ENCODE assay signal across 19 cellular contexts in genomic region chr5:149510136-149510535, GRCh38. TPM values are rescaled to one million over a fixed set of nuclear protein-coding genes. Genes with fewer than 3 reads are reported as not detected.
DNase-seq lines count a peak whose midpoint lies in the region; ATAC-seq and TF ChIP-seq lines count a peak whose summit lies in the region.
"Had no signal": no experiment of that assay in that cellular context is flagged by ENCODE, and none has a peak within 500 bp of the region (broad histone marks: within the 10 kb centered on the region; RNA-seq: fewer than 3 reads in every experiment).

No MANE protein-coding gene starts in this region.

- no peak for ATAC-seq in activated CD4-positive, alpha-beta T cell treated with anti-CD3 and anti-CD28 coated beads for 36 hours
- no peak for ATAC-seq in stimulated activated naive CD8-positive, alpha-beta T cell treated with anti-CD3 and anti-CD28 coated beads, Interleukin-15, Interleukin-2, amounts not matched to agents 100 U/mL and 50 U/mL, for 24 hours
- ATAC-seq: HCT116, Right ventricle myocardium inferior had no signal

- no peak overlapping the region for H3K4me3 ChIP-seq in ascending aorta
- H3K4me3 ChIP-seq: BLaER1 treated with 17β-estradiol and CSF1 and Interleukin-3, amounts not matched to agents 10 nM and 100 nM; MG63; Peyer's patch had no signal

- no peaks in the 10 kb centered on the region for H3K27me3 Mint-ChIP-seq in activated CD4-positive, alpha-beta T cell treated with anti-CD3 and anti-CD28 coated beads for 36 hours
- no peaks in the 10 kb centered on the region for H3K27me3 Mint-ChIP-seq in activated CD4-positive, alpha-beta T cell treated with anti-CD3 and anti-CD28 coated beads, Interleukin-2, amount 10 ng/mL, durations not matched to agents 7 days and 5 days
- H3K27me3 Mint-ChIP-seq in stimulated activated naive CD8-positive, alpha-beta T cell treated with anti-CD3 and anti-CD28 coated beads, Interleukin-15, Interleukin-2, amounts not matched to agents 100 ng/mL and 50 ng/mL, for 24 hours: no peaks in the 10 kb centered on the region
- H3K27me3 Mint-ChIP-seq in nephron progenitor cell (ENCODE audit: low read depth, poor library complexity): no peaks in the 10 kb centered on the region
- H3K27me3 Mint-ChIP-seq: CD8-positive, alpha-beta memory T cell had no signal

- CTCF ChIA-PET in activated CD4-positive, alpha-beta T cell treated with anti-CD3 and anti-CD28 coated beads for 36 hours (lab: Charles Lee): no interaction called here
- CTCF ChIA-PET in activated CD4-positive, alpha-beta T cell treated with anti-CD3 and anti-CD28 coated beads, Interleukin-2, amount 10 ng/mL, durations not matched to agents 7 days and 5 days (lab: Charles Lee): interaction anchor here (1.4 to 1.6 kb wide), 2 partner anchors 11 to 143 kb away, joined by 3 to 5 read pairs; no protein-coding TSS in a partner anchor

- H3K4me1 Mint-ChIP-seq in activated CD4-positive, alpha-beta T cell treated with anti-CD3 and anti-CD28 coated beads for 36 hours: peaks cover 6% of the 10 kb centered on the region
- H3K4me1 Mint-ChIP-seq in activated CD4-positive, alpha-beta T cell treated with anti-CD3 and anti-CD28 coated beads, Interleukin-2, amount 10 ng/mL, durations not matched to agents 7 days and 5 days: peaks cover 21% of the 10 kb centered on the region
- H3K4me1 Mint-ChIP-seq in stimulated activated naive CD8-positive, alpha-beta T cell treated with anti-CD3 and anti-CD28 coated beads, Interleukin-15, Interleukin-2, amounts not matched to agents 100 ng/mL and 50 ng/mL, for 24 hours (ENCODE audit: low read depth): peaks cover 5% of the 10 kb centered on the region
- no peaks in the 10 kb centered on the region for H3K4me1 Mint-ChIP-seq in nephron progenitor cell

- H3K36me3 Mint-ChIP-seq in activated CD4-positive, alpha-beta T cell treated with anti-CD3 and anti-CD28 coated beads for 36 hours (ENCODE audit: low read depth): peaks cover 55% of the 10 kb centered on the region
- peaks cover 56% of the 10 kb centered on the region for H3K36me3 Mint-ChIP-seq in activated CD4-positive, alpha-beta T cell treated with anti-CD3 and anti-CD28 coated beads, Interleukin-2, amount 10 ng/mL, durations not matched to agents 7 days and 5 days (ENCODE audit: low read depth)
- peaks cover 62% of the 10 kb centered on the region for H3K36me3 Mint-ChIP-seq in stimulated activated naive CD8-positive, alpha-beta T cell treated with anti-CD3 and anti-CD28 coated beads, Interleukin-15, Interleukin-2, amounts not matched to agents 100 ng/mL and 50 ng/mL, for 24 hours (ENCODE audit: low read depth)
- H3K36me3 Mint-ChIP-seq in nephron progenitor cell (ENCODE audit: low read depth): peaks cover 66% of the 10 kb centered on the region

- peaks cover 0 to 3% of the 10 kb centered on the region in 2 donors for H3K4me1 ChIP-seq in ascending aorta
- H3K4me1 ChIP-seq: Peyer's patch had no signal

- H3K9me3 ChIP-seq in ascending aorta: no peaks in the 10 kb centered on the region
- H3K9me3 ChIP-seq: BLaER1 treated with 17β-estradiol and CSF1 and Interleukin-3, amounts not matched to agents 10 nM and 100 nM; MG63; Peyer's patch had no signal

- POLR2A ChIA-PET in activated CD4-positive, alpha-beta T cell treated with anti-CD3 and anti-CD28 coated beads for 36 hours (lab: Charles Lee): interaction anchor here (1.2 kb wide), 1 partner anchor 31 kb away, joined by 3 read pairs; no protein-coding TSS in a partner anchor
- POLR2A ChIA-PET in activated CD4-positive, alpha-beta T cell treated with anti-CD3 and anti-CD28 coated beads, Interleukin-2, amount 10 ng/mL, durations not matched to agents 7 days and 5 days (lab: Charles Lee): no interaction called here

- no peak for DNase-seq in activated CD4-positive, alpha-beta T cell treated with anti-CD3 and anti-CD28 coated beads for 36 hours
- DNase-seq in activated CD4-positive, alpha-beta T cell treated with anti-CD3 and anti-CD28 coated beads, Interleukin-2, amount 10 ng/mL, durations not matched to agents 7 days and 5 days: no peak
- no peak for DNase-seq in stimulated activated naive CD8-positive, alpha-beta T cell treated with anti-CD3 and anti-CD28 coated beads, Interleukin-15, Interleukin-2, amounts not matched to agents 100 U/mL and 50 U/mL, for 24 hours
- DNase-seq in nephron progenitor cell: no peak
- DNase-seq in ascending aorta (ENCODE audit: low spot score in 2 of 2): no peak
- DNase-seq in NCI-H1436 treated with DMSO at 0.1 percent for 48 hours (lab: John Stamatoyannopoulos, UW): no peak
- no peak for DNase-seq in DMS 273 (lab: John Stamatoyannopoulos, UW; ENCODE audit: unreplicated experiment)
- DNase-seq: Calu3; CD8-positive, alpha-beta memory T cell; MG63; NCI-H1417; NCI-H187; NCI-H446; NCI-H526; Peyer's patch had no signal

- no peak for TF ChIP-seq CTCF in nephron progenitor cell (IDR thresholded peaks at IDR 0.05)
- TF ChIP-seq CTCF in ascending aorta (IDR thresholded peaks at IDR 0.05): no peak

- no peaks in the 10 kb centered on the region for H3K27me3 ChIP-seq in ascending aorta
- H3K27me3 ChIP-seq: BLaER1 treated with 17β-estradiol and CSF1 and Interleukin-3, amounts not matched to agents 10 nM and 100 nM; MG63; Peyer's patch had no signal

- intact Hi-C loops in activated CD4-positive, alpha-beta T cell treated with anti-CD3 and anti-CD28 coated beads for 36 hours (cut with DNase I, micrococcal nuclease): loop anchor here (5.0 kb wide), 1 partner anchor 37 kb away; no protein-coding TSS in a partner anchor
- intact Hi-C loops in ascending aorta (cut with DNase I): no loop called here

- H3K27ac ChIP-seq in ascending aorta: no peak overlapping the region
- H3K27ac ChIP-seq: BLaER1 treated with 17β-estradiol and CSF1 and Interleukin-3, amounts not matched to agents 10 nM and 100 nM; Peyer's patch had no signal

- H3K9me3 Mint-ChIP-seq in activated CD4-positive, alpha-beta T cell treated with anti-CD3 and anti-CD28 coated beads for 36 hours (ENCODE audit: low read depth): no peaks in the 10 kb centered on the region
- H3K9me3 Mint-ChIP-seq in activated CD4-positive, alpha-beta T cell treated with anti-CD3 and anti-CD28 coated beads, Interleukin-2, amount 10 ng/mL, durations not matched to agents 7 days and 5 days: no peaks in the 10 kb centered on the region
- no peaks in the 10 kb centered on the region for H3K9me3 Mint-ChIP-seq in stimulated activated naive CD8-positive, alpha-beta T cell treated with anti-CD3 and anti-CD28 coated beads, Interleukin-15, Interleukin-2, amounts not matched to agents 100 ng/mL and 50 ng/mL, for 24 hours
- no peaks in the 10 kb centered on the region for H3K9me3 Mint-ChIP-seq in nephron progenitor cell
- H3K9me3 Mint-ChIP-seq: CD8-positive, alpha-beta memory T cell had no signal

- H3K4me3 Mint-ChIP-seq in activated CD4-positive, alpha-beta T cell treated with anti-CD3 and anti-CD28 coated beads for 36 hours: no peak overlapping the region
- no peak overlapping the region for H3K4me3 Mint-ChIP-seq in activated CD4-positive, alpha-beta T cell treated with anti-CD3 and anti-CD28 coated beads, Interleukin-2, amount 10 ng/mL, durations not matched to agents 7 days and 5 days
- no peak overlapping the region for H3K4me3 Mint-ChIP-seq in stimulated activated naive CD8-positive, alpha-beta T cell treated with anti-CD3 and anti-CD28 coated beads, Interleukin-15, Interleukin-2, amounts not matched to agents 100 ng/mL and 50 ng/mL, for 24 hours
- H3K4me3 Mint-ChIP-seq in nephron progenitor cell: no peak overlapping the region
- H3K4me3 Mint-ChIP-seq: CD8-positive, alpha-beta memory T cell had no signal

- H3K27ac Mint-ChIP-seq in activated CD4-positive, alpha-beta T cell treated with anti-CD3 and anti-CD28 coated beads for 36 hours: peak overlapping the region; percentile 25
- H3K27ac Mint-ChIP-seq in activated CD4-positive, alpha-beta T cell treated with anti-CD3 and anti-CD28 coated beads, Interleukin-2, amount 10 ng/mL, durations not matched to agents 7 days and 5 days: no peak overlapping the region
- peak overlapping the region; percentile 36 for H3K27ac Mint-ChIP-seq in stimulated activated naive CD8-positive, alpha-beta T cell treated with anti-CD3 and anti-CD28 coated beads, Interleukin-15, Interleukin-2, amounts not matched to agents 100 ng/mL and 50 ng/mL, for 24 hours
- H3K27ac Mint-ChIP-seq in nephron progenitor cell: peak overlapping the region; percentile 59

- peaks cover 53 to 77% of the 10 kb centered on the region in 2 donors for H3K36me3 ChIP-seq in ascending aorta

RNA-seq across cellular contexts. Expression of gene CSNK1A1, which starts 41.1 kb away (rescaled TPM):
- 100 to 1,000 TPM; 169 to 203 TPM for total RNA-seq in activated CD4-positive, alpha-beta T cell treated with anti-CD3 and anti-CD28 coated beads for 36 hours
- 100 to 1,000 TPM; 164 to 199 TPM for total RNA-seq in activated CD4-positive, alpha-beta T cell treated with anti-CD3 and anti-CD28 coated beads, Interleukin-2, amount 10 ng/mL, durations not matched to agents 7 days and 5 days
- 219 TPM for total RNA-seq in ascending aorta
